In the genomic region with DNA sequence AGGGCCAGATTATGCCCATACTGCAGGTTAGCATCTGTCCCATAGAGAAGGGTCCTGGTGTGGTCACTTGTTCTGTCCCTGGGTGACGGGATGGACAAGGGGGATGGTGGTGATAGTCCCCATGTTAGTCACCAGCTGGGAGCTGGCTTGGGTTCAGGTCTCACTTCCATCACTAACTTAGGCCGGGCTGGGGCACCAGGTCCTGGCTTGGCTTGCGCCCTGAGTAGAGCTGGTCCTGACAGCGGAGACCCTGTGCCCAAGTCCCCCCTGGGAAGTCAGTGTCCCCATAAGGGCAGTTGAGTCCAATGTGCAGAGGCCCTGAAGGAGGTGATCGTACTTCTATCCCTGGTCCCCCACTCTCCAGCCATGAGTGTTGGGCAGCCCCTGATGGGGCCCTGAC, we compare ENCODE assay signal across 33 cellular contexts. TPM values are rescaled to one million over a fixed set of nuclear protein-coding genes. Genes with fewer than 3 reads are reported as not detected.
DNase-seq lines count a peak whose midpoint lies in the region; ATAC-seq, FAIRE-seq and TF ChIP-seq lines count a peak whose summit lies in the region.
"Had no signal": no experiment of that assay in that cellular context is flagged by ENCODE, and none has a peak within 500 bp of the region (broad histone marks: within the 10 kb centered on the region; RNA-seq: fewer than 3 reads in every experiment).

No MANE protein-coding gene starts in this region.

- H3K9me3 ChIP-seq in BLaER1 treated with 17β-estradiol and CSF1 and Interleukin-3, amounts not matched to agents 10 nM and 100 nM (replicated peaks in 1 of 11): no peaks in the 10 kb centered on the region
- H3K9me3 ChIP-seq in H1 (ENCODE audit: insufficient read depth in 2 of 2, low read depth in 1 of 2, low read length in 1 of 2): no peaks in the 10 kb centered on the region
- no peaks in the 10 kb centered on the region for H3K9me3 ChIP-seq in neuronal stem cell (replicated peaks in 1 of 2; ENCODE audit: control insufficient read depth in 2 of 2, insufficient read depth in 1 of 2, low read depth in 1 of 2, low read length in 2 of 2)
- no peaks in the 10 kb centered on the region for H3K9me3 ChIP-seq in suprapubic skin
- H3K9me3 ChIP-seq in CD4-positive, alpha-beta memory T cell (ENCODE audit: control insufficient read depth in 1 of 2, low read length in 2 of 2): no peaks in the 10 kb centered on the region
- H3K9me3 ChIP-seq: body of pancreas, Peyer's patch, SJCRH30, spleen had no signal

- no peak overlapping the region for H4K5ac ChIP-seq in H1 (ENCODE audit: insufficient read length, low read depth, low read length)

- H2BK120ac ChIP-seq in H1 (replicated peaks; ENCODE audit: low read depth, low read length) (no peak overlapping the region), neuronal stem cell (ENCODE audit: low read depth, low read length) (no peak overlapping the region)

- H2BK20ac ChIP-seq in H1 (ENCODE audit: low read length): no peak overlapping the region

- TF ChIP-seq EP300 in H1 (IDR thresholded peaks at IDR 0.05; ENCODE audit: borderline replicate concordance in 1 of 2, low read depth in 2 of 2, low read length in 2 of 2) (no peak), suprapubic skin (IDR thresholded peaks at IDR 0.05) (no peak)

- H3K4me1 Mint-ChIP-seq in CD4-positive, alpha-beta memory T cell: peaks cover 6 to 16% (median 9%) of the 10 kb centered on the region in 4 donors

- H4K8ac ChIP-seq in H1 (ENCODE audit: extremely low read depth, insufficient read depth, low read length) (no peak overlapping the region), neuronal stem cell (ENCODE audit: low read depth, low read length) (no peak overlapping the region)

- no peaks in the 10 kb centered on the region for H4K20me1 ChIP-seq in BLaER1 treated with 17β-estradiol and CSF1 and Interleukin-3, amounts not matched to agents 10 nM and 100 nM
- no peaks in the 10 kb centered on the region for H4K20me1 ChIP-seq in H1 (replicated peaks in 1 of 2; ENCODE audit: control insufficient read depth in 1 of 2, insufficient read depth in 2 of 2, low read length in 2 of 2)

- TF ChIP-seq POLR2A in H1 (IDR thresholded peaks at IDR 0.05; ENCODE audit: control extremely low read depth in 1 of 2, low read depth in 2 of 2, low read length in 2 of 2) (no peak), suprapubic skin (IDR thresholded peaks at IDR 0.05) (no peak)

- TF ChIP-seq CTCF in H1 (IDR thresholded peaks at IDR 0.05; ENCODE audit: control extremely low read depth in 1 of 3, insufficient read depth in 1 of 3, low read depth in 1 of 3, low read length in 3 of 3): no peak
- no peak for TF ChIP-seq CTCF in suprapubic skin (IDR thresholded peaks at IDR 0.05)

- H3K36me3 Mint-ChIP-seq in CD4-positive, alpha-beta memory T cell: no peaks in the 10 kb centered on the region
- H3K36me3 Mint-ChIP-seq: stimulated activated naive B cell treated with anti-CD40 and anti-IgM and Interleukin-4, amounts not matched to agents 10 μg/mL and 1 μg/mL and 100 μg/mL, for 72 hours; T-cell had no signal

- POLR2A ChIA-PET in H1 (lab: Charles Lee; ENCODE audit: partially characterized antibody): no interaction called here
- POLR2A ChIA-PET in CD4-positive, alpha-beta memory T cell (lab: Charles Lee; ENCODE audit: partially characterized antibody): no interaction called here

- H4K91ac ChIP-seq in H1 (replicated peaks; ENCODE audit: insufficient read length, low read length) (no peak overlapping the region), neuronal stem cell (ENCODE audit: low read depth, low read length, poor library complexity) (no peak overlapping the region)

- peak overlapping the region; percentile 1; the same call in 1 of the 2 replicates for H2BK15ac ChIP-seq in H1 (ENCODE audit: low read length)
- no peak overlapping the region for H2BK15ac ChIP-seq in neuronal stem cell (ENCODE audit: low read length)

- intact Hi-C loops in CD4-positive, alpha-beta memory T cell (cut with micrococcal nuclease): no loop called here

- H3K4me3 Mint-ChIP-seq in CD4-positive, alpha-beta memory T cell: no peak overlapping the region
- H3K4me3 Mint-ChIP-seq: activated CD8-positive, alpha-beta T cell treated with anti-CD3 and anti-CD28 coated beads for 36 hours; activated naive CD8-positive, alpha-beta T cell treated with anti-CD3 and anti-CD28 coated beads, Interleukin-2, amount 50 U/mL, for 24 hours; stimulated activated naive B cell treated with anti-CD40 and anti-IgM and Interleukin-4, amounts not matched to agents 10 μg/mL and 1 μg/mL and 100 μg/mL, for 72 hours; T-cell had no signal

- no peak overlapping the region for H3K4me3 ChIP-seq in BLaER1 treated with 17β-estradiol and CSF1 and Interleukin-3, amounts not matched to agents 10 nM and 100 nM
- H3K4me3 ChIP-seq in H1 (ENCODE audit: extremely low read depth in 1 of 4, insufficient read depth in 2 of 4, low read depth in 3 of 4, low read length in 4 of 4) (no peak overlapping the region), neuronal stem cell (ENCODE audit: low read length in 2 of 2) (no peak overlapping the region), suprapubic skin (no peak overlapping the region)
- no peak overlapping the region for H3K4me3 ChIP-seq in CD4-positive, alpha-beta memory T cell (ENCODE audit: low read length in 2 of 2)
- H3K4me3 ChIP-seq: body of pancreas, GM12878, spleen had no signal

- peaks cover 0 to 4% of the 10 kb centered on the region in 2 donors for H3K27me3 Mint-ChIP-seq in CD4-positive, alpha-beta memory T cell

- H3K79me2 ChIP-seq in H1 (ENCODE audit: control insufficient read depth in 1 of 2, insufficient read depth in 2 of 2, low read length in 2 of 2): no peaks in the 10 kb centered on the region

- H2AK5ac ChIP-seq in H1 (ENCODE audit: low read depth, low read length) (no peak overlapping the region), neuronal stem cell (ENCODE audit: low read depth, low read length) (peak overlapping the region; percentile 30)

- no peak overlapping the region for H3K23ac ChIP-seq in H1 (ENCODE audit: insufficient read length)
- H3K23ac ChIP-seq in neuronal stem cell (ENCODE audit: low read depth, low read length, poor library complexity): no peak overlapping the region

- no peak overlapping the region for H3K27ac ChIP-seq in BLaER1 treated with 17β-estradiol and CSF1 and Interleukin-3, amounts not matched to agents 10 nM and 100 nM
- H3K27ac ChIP-seq in H1 (ENCODE audit: low read depth, low read length): no peak overlapping the region
- no peak overlapping the region for H3K27ac ChIP-seq in neuronal stem cell (replicated peaks; ENCODE audit: low read length)
- H3K27ac ChIP-seq in suprapubic skin: peak overlapping the region; percentile 84
- no peak overlapping the region for H3K27ac ChIP-seq in CD4-positive, alpha-beta memory T cell (ENCODE audit: low read depth, low read length)
- H3K27ac ChIP-seq: body of pancreas, C4-2B, foreskin keratinocyte had no signal

- TF ChIP-seq RAD21 in H1 (IDR thresholded peaks at IDR 0.05 in 1 of 2, conservative IDR thresholded peaks at IDR 0.05 in 1 of 2; ENCODE audit: low read depth in 2 of 2, low read length in 2 of 2): no peak

- 95% methylated on average over 5 of the region's 5 CpGs; no CpG with 5 or more reads in 1 of the 2 experiments for WGBS in H1 (ENCODE audit: extremely low coverage in 1 of 2, insufficient coverage in 1 of 2, insufficient read length in 1 of 2, insufficient replicate concordance in 2 of 2, low coverage in 1 of 2, low lambda C conversion rate in 2 of 2, missing lambda C conversion rate in 1 of 2), 2 experiments
- no CpG with 5 or more reads among the region's 5 CpGs for WGBS in neuronal stem cell (ENCODE audit: extremely low coverage in 2 of 2, insufficient read length in 2 of 2, insufficient replicate concordance in 1 of 2), 2 donors
- no CpG with 5 or more reads among the region's 5 CpGs for WGBS in suprapubic skin

- H3K27me3 ChIP-seq in BLaER1 treated with 17β-estradiol and CSF1 and Interleukin-3, amounts not matched to agents 10 nM and 100 nM: peaks cover 0 to 9% (median 0%) of the 10 kb centered on the region in 11 experiments; a peak in 1 of 22 replicates
- H3K27me3 ChIP-seq in H1 (replicated peaks in 1 of 4; ENCODE audit: control insufficient read depth in 3 of 4, extremely low read depth in 1 of 4, insufficient read depth in 3 of 4, low read length in 3 of 4) (peaks cover 2 to 19% (median 14%) of the 10 kb centered on the region in 4 experiments; a peak in 6 of 7 replicates), neuronal stem cell (ENCODE audit: control insufficient read depth in 3 of 3, insufficient read depth in 3 of 3, low read depth in 1 of 3, low read length in 3 of 3) (peaks cover 0 to 24% (median 22%) of the 10 kb centered on the region in 3 experiments), suprapubic skin (peaks cover 2% of the 10 kb centered on the region)
- peaks cover 8% of the 10 kb centered on the region for H3K27me3 ChIP-seq in CD4-positive, alpha-beta memory T cell (ENCODE audit: insufficient read depth, low read length)
- H3K27me3 ChIP-seq: Peyer's patch, SJCRH30 had no signal

- H3K4ac ChIP-seq in H1 (replicated peaks; ENCODE audit: insufficient read length, low read depth, low read length) (no peak overlapping the region), neuronal stem cell (ENCODE audit: low read length) (no peak overlapping the region)

- H2BK12ac ChIP-seq in H1 (ENCODE audit: low read depth, low read length) (peak overlapping the region; percentile 75; the same call in 1 of the 2 replicates), neuronal stem cell (ENCODE audit: low read length) (no peak overlapping the region)

- no peak overlapping the region for H3K9ac ChIP-seq in BLaER1 treated with 17β-estradiol and CSF1 and Interleukin-3, amounts not matched to agents 10 nM and 100 nM
- H3K9ac ChIP-seq in H1 (replicated peaks in 1 of 4; ENCODE audit: extremely low read depth in 1 of 4, low read depth in 3 of 4, low read length in 3 of 4) (no peak overlapping the region), neuronal stem cell (ENCODE audit: low read depth, low read length, poor library complexity) (no peak overlapping the region)

- no peak for FAIRE-seq in H1 (lab: Jason Lieb, UNC)
- FAIRE-seq: GM12878 had no signal

- peaks cover 21 to 65% (median 48%) of the 10 kb centered on the region in 10 experiments for H3K4me1 ChIP-seq in BLaER1 treated with 17β-estradiol and CSF1 and Interleukin-3, amounts not matched to agents 10 nM and 100 nM
- peaks cover 0 to 8% (median 4%) of the 10 kb centered on the region in 4 experiments; a peak in 3 of 7 replicates for H3K4me1 ChIP-seq in H1 (replicated peaks in 1 of 4; ENCODE audit: control insufficient read depth in 3 of 4, insufficient read depth in 4 of 4, low read length in 3 of 4)
- H3K4me1 ChIP-seq in neuronal stem cell (ENCODE audit: control insufficient read depth in 2 of 2, insufficient read depth in 1 of 2, low read depth in 1 of 2, low read length in 2 of 2): peaks cover 2 to 12% of the 10 kb centered on the region in 2 donors
- H3K4me1 ChIP-seq in suprapubic skin: peaks cover 30% of the 10 kb centered on the region
- H3K4me1 ChIP-seq in CD4-positive, alpha-beta memory T cell (ENCODE audit: insufficient read depth, low read length): peaks cover 10% of the 10 kb centered on the region
- H3K4me1 ChIP-seq: foreskin keratinocyte had no signal

- CTCF ChIA-PET in H1 (lab: Charles Lee; ENCODE audit: partially characterized antibody): interaction anchor here (0.6 to 1.9 kb wide), 9 partner anchors 17 to 553 kb away, joined by 3 to 6 read pairs (median 4); no protein-coding TSS in a partner anchor
- CTCF ChIA-PET in CD4-positive, alpha-beta memory T cell (lab: Charles Lee; ENCODE audit: partially characterized antibody): no interaction called here

- no peak overlapping the region for H2BK5ac ChIP-seq in H1 (ENCODE audit: low read depth, low read length)
- peak overlapping the region; percentile 4 for H2BK5ac ChIP-seq in neuronal stem cell (ENCODE audit: low read length)

- no peaks in the 10 kb centered on the region for H3K9me3 Mint-ChIP-seq in CD4-positive, alpha-beta memory T cell
- H3K9me3 Mint-ChIP-seq: activated CD8-positive, alpha-beta T cell treated with anti-CD3 and anti-CD28 coated beads for 36 hours; activated naive CD8-positive, alpha-beta T cell treated with anti-CD3 and anti-CD28 coated beads, Interleukin-2, amount 50 U/mL, for 24 hours; stimulated activated naive B cell treated with anti-CD40 and anti-IgM and Interleukin-4, amounts not matched to agents 10 μg/mL and 1 μg/mL and 100 μg/mL, for 72 hours; T-cell had no signal

- ATAC-seq in HG03439 (IDR thresholded peaks at IDR 0.05; ENCODE audit: unreplicated experiment): no peak
- ATAC-seq: activated CD8-positive, alpha-beta T cell treated with anti-CD3 and anti-CD28 coated beads for 36 hours; activated naive CD8-positive, alpha-beta T cell treated with anti-CD3 and anti-CD28 coated beads, Interleukin-2, amount 50 U/mL, for 24 hours; body of pancreas; foreskin keratinocyte; GM12878; stimulated activated naive B cell treated with anti-CD40 and anti-IgM and Interleukin-4, amounts not matched to agents 10 μg/mL and 1 μg/mL and 100 μg/mL, for 72 hours; T-cell had no signal

- DNase-seq in H1 (ENCODE audit: low read depth in 1 of 2, low spot score in 2 of 2) (no peak), neuronal stem cell (ENCODE audit: low spot score) (no peak), suprapubic skin (ENCODE audit: low spot score in 2 of 2) (no peak), NCI-H226 (no peak), AG08395 (ENCODE audit: low spot score) (no peak)
- no peak for DNase-seq in CD4-positive, alpha-beta memory T cell
- DNase-seq: activated CD4-positive, CD25-positive, alpha-beta regulatory T cell treated with anti-CD3 and anti-CD28 coated beads, Interleukin-2, amount 50 U/mL, for 72 hours; activated CD8-positive, alpha-beta T cell treated with anti-CD3 and anti-CD28 coated beads for 36 hours; activated gamma-delta T cell; activated naive CD8-positive, alpha-beta T cell treated with anti-CD3 and anti-CD28 coated beads, Interleukin-2, amount 50 U/mL, for 24 hours; activated T-cell treated with anti-CD3 and anti-CD28 coated beads for 4 hours; body of pancreas; effector memory CD4-positive, alpha-beta T cell; erythroblast; foreskin keratinocyte; MV-4-11; NCI-H187 treated with DMSO at 0.1 percent for 48 hours; NCI-H526; SJCRH30; spleen; stimulated activated CD4-positive, alpha-beta T cell treated with anti-CD3 and anti-CD28 coated beads, Interleukin-2, amount 100 ng/mL, for 48 hours; stimulated activated naive B cell treated with anti-CD40 and anti-IgM and Interleukin-4, amounts not matched to agents 10 μg/mL and 1 μg/mL and 100 μg/mL, for 72 hours; T-cell had no signal

- 0 out of 2 replicates have a peak, but pooled peaks cover 2% of the 10 kb centered on the region for H3K23me2 ChIP-seq in H1 (ENCODE audit: low read depth, low read length)

- no peak overlapping the region for H3K18ac ChIP-seq in H1 (ENCODE audit: extremely low read depth, low read length)
- H3K18ac ChIP-seq in neuronal stem cell (ENCODE audit: low read length): no peak overlapping the region

- H3K27ac Mint-ChIP-seq in CD4-positive, alpha-beta memory T cell: no peak overlapping the region
- H3K27ac Mint-ChIP-seq: activated CD8-positive, alpha-beta T cell treated with anti-CD3 and anti-CD28 coated beads for 36 hours; activated naive CD8-positive, alpha-beta T cell treated with anti-CD3 and anti-CD28 coated beads, Interleukin-2, amount 50 U/mL, for 24 hours; stimulated activated naive B cell treated with anti-CD40 and anti-IgM and Interleukin-4, amounts not matched to agents 10 μg/mL and 1 μg/mL and 100 μg/mL, for 72 hours; T-cell had no signal

- H3K4me2 ChIP-seq in BLaER1 treated with 17β-estradiol and CSF1 and Interleukin-3, amounts not matched to agents 10 nM and 100 nM: peak overlapping the region in 10 of 11 experiments; percentile 5 to 89 (median 81); a peak in 16 of 22 replicates
- H3K4me2 ChIP-seq in H1 (ENCODE audit: insufficient read depth in 1 of 2, low read depth in 2 of 2, low read length in 2 of 2) (no peak overlapping the region), neuronal stem cell (ENCODE audit: insufficient read depth, low read length, poor library complexity, severe bottlenecking) (no peak overlapping the region)

- no peak overlapping the region for H3K14ac ChIP-seq in H1 (ENCODE audit: insufficient read length)
- H3K14ac ChIP-seq in neuronal stem cell (ENCODE audit: low read length): no peak overlapping the region

- no peak overlapping the region for H2AFZ ChIP-seq in H1 (ENCODE audit: low read length)
- no peak overlapping the region for H2AFZ ChIP-seq in neuronal stem cell (ENCODE audit: low read length)

- no peaks in the 10 kb centered on the region for H3K36me3 ChIP-seq in BLaER1 treated with 17β-estradiol and CSF1 and Interleukin-3, amounts not matched to agents 10 nM and 100 nM
- no peaks in the 10 kb centered on the region for H3K36me3 ChIP-seq in H1 (ENCODE audit: control insufficient read depth in 2 of 4, insufficient read depth in 4 of 4, low read length in 3 of 4)
- H3K36me3 ChIP-seq in neuronal stem cell (replicated peaks in 1 of 2; ENCODE audit: control insufficient read depth in 2 of 2, insufficient read depth in 2 of 2, low read length in 2 of 2): no peaks in the 10 kb centered on the region
- H3K36me3 ChIP-seq in suprapubic skin: no peaks in the 10 kb centered on the region
- no peaks in the 10 kb centered on the region for H3K36me3 ChIP-seq in CD4-positive, alpha-beta memory T cell (ENCODE audit: insufficient read depth, low read length)
- H3K36me3 ChIP-seq: Peyer's patch, SJCRH30, spleen had no signal

- H3K79me1 ChIP-seq in H1 (ENCODE audit: low read depth, low read length) (no peaks in the 10 kb centered on the region), neuronal stem cell (ENCODE audit: low read depth, low read length) (peaks cover 1% of the 10 kb centered on the region)

- no peak overlapping the region for H3K56ac ChIP-seq in H1 (replicated peaks; ENCODE audit: insufficient read length, low read depth, low read length)

RNA-seq across cellular contexts. Expression of a gene that starts 52.6 kb away (rescaled TPM):
- total RNA-seq in H1 (2021; fragmentation: NEBNext Ultra II Directional; extraction: Animal tissue kit (Norgen Biotek cat#: 25700)): not detected in 2 replicates
- not detected in 2 replicates for polyA plus RNA-seq in H1 (2011; rRNA removed)
- polyA plus RNA-seq in H1 (2011; cell fraction: cytosol; rRNA removed): not detected
- polyA plus RNA-seq in H1 (2011; cell fraction: nucleus; rRNA removed): not detected
- polyA plus RNA-seq in H1 (2012, experiment 1 of 2): not detected in 4 replicates
- polyA plus RNA-seq in H1 (2012, experiment 2 of 2): not detected
- not detected for polyA plus RNA-seq in H1 (2013, experiment 1 of 2)
- polyA plus RNA-seq in H1 (2013, experiment 2 of 2): not detected
- not detected in 2 replicates for polyA minus RNA-seq in H1 (2011; rRNA and poly(A)+ RNA removed)
- not detected for polyA minus RNA-seq in H1 (2011; cell fraction: cytosol; rRNA and poly(A)+ RNA removed)
- polyA minus RNA-seq in H1 (2011; cell fraction: nucleus; rRNA and poly(A)+ RNA removed): not detected
- not detected for polyA plus RNA-seq in neuronal stem cell (2013, experiment 1 of 2)
- polyA plus RNA-seq in neuronal stem cell (2013, experiment 2 of 2): not detected
- not detected for total RNA-seq in suprapubic skin
- total RNA-seq in CD4-positive, alpha-beta memory T cell: not detected
- not detected for polyA plus RNA-seq in CD4-positive, alpha-beta memory T cell
- total RNA-seq: activated CD8-positive, alpha-beta T cell treated with anti-CD3 and anti-CD28 coated beads for 36 hours; body of pancreas; Daoy; foreskin keratinocyte; GM12878; H4; lung microvascular endothelial cell; mucosa of gallbladder; Peyer's patch; SJCRH30; spleen; urinary bladder had no signal
- polyA plus RNA-seq: foreskin keratinocyte, GM12878, spleen, urinary bladder had no signal

Comparison
In these comparisons a context has a peak if more than half of its experiments do, and no peak if none do; other contexts are left out.
1. H3K4me2 ChIP-seq: peak in BLaER1 treated with 17β-estradiol and CSF1 and Interleukin-3, amounts not matched to agents 10 nM and 100 nM (10 of 11); none in H1 (0 of 2) and neuronal stem cell (single experiment).